Comparison of ENCODE assay signal across 1 cellular context in genomic region chr22:39174498-39175120, GRCh38.
TF ChIP-seq lines count a peak whose summit lies in the region.

No MANE protein-coding gene starts in this region.

TF ChIP-seq in HEK293, 187 proteins besides CTCF, POLR2A, EP300 and RAD21 (continued from another document):
- TF ChIP-seq, protein P1, sequence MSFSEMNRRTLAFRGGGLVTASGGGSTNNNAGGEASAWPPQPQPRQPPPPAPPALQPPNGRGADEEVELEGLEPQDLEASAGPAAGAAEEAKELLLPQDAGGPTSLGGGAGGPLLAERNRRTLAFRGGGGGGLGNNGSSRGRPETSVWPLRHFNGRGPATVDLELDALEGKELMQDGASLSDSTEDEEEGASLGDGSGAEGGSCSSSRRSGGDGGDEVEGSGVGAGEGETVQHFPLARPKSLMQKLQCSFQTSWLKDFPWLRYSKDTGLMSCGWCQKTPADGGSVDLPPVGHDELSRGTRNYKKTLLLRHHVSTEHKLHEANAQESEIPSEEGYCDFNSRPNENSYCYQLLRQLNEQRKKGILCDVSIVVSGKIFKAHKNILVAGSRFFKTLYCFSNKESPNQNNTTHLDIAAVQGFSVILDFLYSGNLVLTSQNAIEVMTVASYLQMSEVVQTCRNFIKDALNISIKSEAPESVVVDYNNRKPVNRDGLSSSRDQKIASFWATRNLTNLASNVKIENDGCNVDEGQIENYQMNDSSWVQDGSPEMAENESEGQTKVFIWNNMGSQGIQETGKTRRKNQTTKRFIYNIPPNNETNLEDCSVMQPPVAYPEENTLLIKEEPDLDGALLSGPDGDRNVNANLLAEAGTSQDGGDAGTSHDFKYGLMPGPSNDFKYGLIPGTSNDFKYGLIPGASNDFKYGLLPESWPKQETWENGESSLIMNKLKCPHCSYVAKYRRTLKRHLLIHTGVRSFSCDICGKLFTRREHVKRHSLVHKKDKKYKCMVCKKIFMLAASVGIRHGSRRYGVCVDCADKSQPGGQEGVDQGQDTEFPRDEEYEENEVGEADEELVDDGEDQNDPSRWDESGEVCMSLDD (tag by site-specific recombination; IDR thresholded peaks at IDR 0.05): peak; percentile 77; the same call in 1 of the 2 replicates
- TF ChIP-seq, protein P2, sequence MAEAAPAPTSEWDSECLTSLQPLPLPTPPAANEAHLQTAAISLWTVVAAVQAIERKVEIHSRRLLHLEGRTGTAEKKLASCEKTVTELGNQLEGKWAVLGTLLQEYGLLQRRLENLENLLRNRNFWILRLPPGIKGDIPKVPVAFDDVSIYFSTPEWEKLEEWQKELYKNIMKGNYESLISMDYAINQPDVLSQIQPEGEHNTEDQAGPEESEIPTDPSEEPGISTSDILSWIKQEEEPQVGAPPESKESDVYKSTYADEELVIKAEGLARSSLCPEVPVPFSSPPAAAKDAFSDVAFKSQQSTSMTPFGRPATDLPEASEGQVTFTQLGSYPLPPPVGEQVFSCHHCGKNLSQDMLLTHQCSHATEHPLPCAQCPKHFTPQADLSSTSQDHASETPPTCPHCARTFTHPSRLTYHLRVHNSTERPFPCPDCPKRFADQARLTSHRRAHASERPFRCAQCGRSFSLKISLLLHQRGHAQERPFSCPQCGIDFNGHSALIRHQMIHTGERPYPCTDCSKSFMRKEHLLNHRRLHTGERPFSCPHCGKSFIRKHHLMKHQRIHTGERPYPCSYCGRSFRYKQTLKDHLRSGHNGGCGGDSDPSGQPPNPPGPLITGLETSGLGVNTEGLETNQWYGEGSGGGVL (tag by site-specific recombination; IDR thresholded peaks at IDR 0.05): peak; percentile 85
- no peak for TF ChIP-seq ZNF223 (tag by site-specific recombination; IDR thresholded peaks at IDR 0.05)
- TF ChIP-seq ZXDB (tag by site-specific recombination; IDR thresholded peaks at IDR 0.05): 0 out of 2 replicates have a peak, but pooled peaks have one; percentile 50
- peak; percentile 91 for TF ChIP-seq ZBTB21 (tag by site-specific recombination; IDR thresholded peaks at IDR 0.05)
- TF ChIP-seq HOXA7 (CRISPR knock-in tag; IDR thresholded peaks at IDR 0.05; ENCODE audit: borderline replicate concordance): no peak
- 0 out of 2 replicates have a peak, but pooled peaks have one; percentile 34 for TF ChIP-seq ZBTB7A (tag by site-specific recombination; IDR thresholded peaks at IDR 0.05; ENCODE audit: low read depth)
- peak; percentile 78; the same call in 1 of the 2 replicates for TF ChIP-seq ZEB2 (tag by site-specific recombination; IDR thresholded peaks at IDR 0.05)
- peak; percentile 94 for TF ChIP-seq GLIS2 (tag by site-specific recombination; IDR thresholded peaks at IDR 0.05)
- peak; percentile 58; the same call in 1 of the 2 replicates for TF ChIP-seq BCL11A (tag by site-specific recombination; IDR thresholded peaks at IDR 0.05; ENCODE audit: low read depth)
- no peak for TF ChIP-seq ZNF157 (tag by site-specific recombination; IDR thresholded peaks at IDR 0.05)
- no peak for TF ChIP-seq ZBTB11 (tag by site-specific recombination; conservative IDR thresholded peaks at IDR 0.05; ENCODE audit: low read depth)
- TF ChIP-seq ZNF335 (tag by site-specific recombination; conservative IDR thresholded peaks at IDR 0.05): peak; percentile 63
- TF ChIP-seq, protein P3, sequence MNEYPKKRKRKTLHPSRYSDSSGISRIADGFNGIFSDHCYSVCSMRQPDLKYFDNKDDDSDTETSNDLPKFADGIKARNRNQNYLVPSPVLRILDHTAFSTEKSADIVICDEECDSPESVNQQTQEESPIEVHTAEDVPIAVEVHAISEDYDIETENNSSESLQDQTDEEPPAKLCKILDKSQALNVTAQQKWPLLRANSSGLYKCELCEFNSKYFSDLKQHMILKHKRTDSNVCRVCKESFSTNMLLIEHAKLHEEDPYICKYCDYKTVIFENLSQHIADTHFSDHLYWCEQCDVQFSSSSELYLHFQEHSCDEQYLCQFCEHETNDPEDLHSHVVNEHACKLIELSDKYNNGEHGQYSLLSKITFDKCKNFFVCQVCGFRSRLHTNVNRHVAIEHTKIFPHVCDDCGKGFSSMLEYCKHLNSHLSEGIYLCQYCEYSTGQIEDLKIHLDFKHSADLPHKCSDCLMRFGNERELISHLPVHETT (tag by site-specific recombination; IDR thresholded peaks at IDR 0.05): peak; percentile 14; the same call in 1 of the 2 replicates
- no peak for TF ChIP-seq ZNF747 (tag by site-specific recombination; IDR thresholded peaks at IDR 0.05)
- 0 out of 2 replicates have a peak, but pooled peaks have one; percentile 58 for TF ChIP-seq ZFP37 (tag by site-specific recombination; IDR thresholded peaks at IDR 0.05)
- no peak for TF ChIP-seq EGR2 (tag by site-specific recombination; IDR thresholded peaks at IDR 0.05; ENCODE audit: low read depth)
- TF ChIP-seq, protein P4, sequence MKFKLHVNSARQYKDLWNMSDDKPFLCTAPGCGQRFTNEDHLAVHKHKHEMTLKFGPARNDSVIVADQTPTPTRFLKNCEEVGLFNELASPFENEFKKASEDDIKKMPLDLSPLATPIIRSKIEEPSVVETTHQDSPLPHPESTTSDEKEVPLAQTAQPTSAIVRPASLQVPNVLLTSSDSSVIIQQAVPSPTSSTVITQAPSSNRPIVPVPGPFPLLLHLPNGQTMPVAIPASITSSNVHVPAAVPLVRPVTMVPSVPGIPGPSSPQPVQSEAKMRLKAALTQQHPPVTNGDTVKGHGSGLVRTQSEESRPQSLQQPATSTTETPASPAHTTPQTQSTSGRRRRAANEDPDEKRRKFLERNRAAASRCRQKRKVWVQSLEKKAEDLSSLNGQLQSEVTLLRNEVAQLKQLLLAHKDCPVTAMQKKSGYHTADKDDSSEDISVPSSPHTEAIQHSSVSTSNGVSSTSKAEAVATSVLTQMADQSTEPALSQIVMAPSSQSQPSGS (tag by site-specific recombination; IDR thresholded peaks at IDR 0.05; ENCODE audit: low read depth): peak; percentile 93
- TF ChIP-seq, protein P5, sequence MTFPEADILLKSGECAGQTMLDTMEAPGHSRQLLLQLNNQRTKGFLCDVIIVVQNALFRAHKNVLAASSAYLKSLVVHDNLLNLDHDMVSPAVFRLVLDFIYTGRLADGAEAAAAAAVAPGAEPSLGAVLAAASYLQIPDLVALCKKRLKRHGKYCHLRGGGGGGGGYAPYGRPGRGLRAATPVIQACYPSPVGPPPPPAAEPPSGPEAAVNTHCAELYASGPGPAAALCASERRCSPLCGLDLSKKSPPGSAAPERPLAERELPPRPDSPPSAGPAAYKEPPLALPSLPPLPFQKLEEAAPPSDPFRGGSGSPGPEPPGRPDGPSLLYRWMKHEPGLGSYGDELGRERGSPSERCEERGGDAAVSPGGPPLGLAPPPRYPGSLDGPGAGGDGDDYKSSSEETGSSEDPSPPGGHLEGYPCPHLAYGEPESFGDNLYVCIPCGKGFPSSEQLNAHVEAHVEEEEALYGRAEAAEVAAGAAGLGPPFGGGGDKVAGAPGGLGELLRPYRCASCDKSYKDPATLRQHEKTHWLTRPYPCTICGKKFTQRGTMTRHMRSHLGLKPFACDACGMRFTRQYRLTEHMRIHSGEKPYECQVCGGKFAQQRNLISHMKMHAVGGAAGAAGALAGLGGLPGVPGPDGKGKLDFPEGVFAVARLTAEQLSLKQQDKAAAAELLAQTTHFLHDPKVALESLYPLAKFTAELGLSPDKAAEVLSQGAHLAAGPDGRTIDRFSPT (tag by site-specific recombination; IDR thresholded peaks at IDR 0.05): peak; percentile 89
- peak; percentile 80 for TF ChIP-seq GLIS1 (tag by site-specific recombination; IDR thresholded peaks at IDR 0.05)
- TF ChIP-seq, protein P6, sequence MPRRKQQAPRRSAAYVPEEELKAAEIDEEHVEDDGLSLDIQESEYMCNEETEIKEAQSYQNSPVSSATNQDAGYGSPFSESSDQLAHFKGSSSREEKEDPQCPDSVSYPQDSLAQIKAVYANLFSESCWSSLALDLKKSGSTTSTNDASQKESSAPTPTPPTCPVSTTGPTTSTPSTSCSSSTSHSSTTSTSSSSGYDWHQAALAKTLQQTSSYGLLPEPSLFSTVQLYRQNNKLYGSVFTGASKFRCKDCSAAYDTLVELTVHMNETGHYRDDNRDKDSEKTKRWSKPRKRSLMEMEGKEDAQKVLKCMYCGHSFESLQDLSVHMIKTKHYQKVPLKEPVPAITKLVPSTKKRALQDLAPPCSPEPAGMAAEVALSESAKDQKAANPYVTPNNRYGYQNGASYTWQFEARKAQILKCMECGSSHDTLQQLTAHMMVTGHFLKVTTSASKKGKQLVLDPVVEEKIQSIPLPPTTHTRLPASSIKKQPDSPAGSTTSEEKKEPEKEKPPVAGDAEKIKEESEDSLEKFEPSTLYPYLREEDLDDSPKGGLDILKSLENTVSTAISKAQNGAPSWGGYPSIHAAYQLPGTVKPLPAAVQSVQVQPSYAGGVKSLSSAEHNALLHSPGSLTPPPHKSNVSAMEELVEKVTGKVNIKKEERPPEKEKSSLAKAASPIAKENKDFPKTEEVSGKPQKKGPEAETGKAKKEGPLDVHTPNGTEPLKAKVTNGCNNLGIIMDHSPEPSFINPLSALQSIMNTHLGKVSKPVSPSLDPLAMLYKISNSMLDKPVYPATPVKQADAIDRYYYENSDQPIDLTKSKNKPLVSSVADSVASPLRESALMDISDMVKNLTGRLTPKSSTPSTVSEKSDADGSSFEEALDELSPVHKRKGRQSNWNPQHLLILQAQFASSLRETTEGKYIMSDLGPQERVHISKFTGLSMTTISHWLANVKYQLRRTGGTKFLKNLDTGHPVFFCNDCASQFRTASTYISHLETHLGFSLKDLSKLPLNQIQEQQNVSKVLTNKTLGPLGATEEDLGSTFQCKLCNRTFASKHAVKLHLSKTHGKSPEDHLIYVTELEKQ (tag by site-specific recombination; IDR thresholded peaks at IDR 0.05; ENCODE audit: borderline replicate concordance): 0 out of 2 replicates have a peak, but pooled peaks have one; percentile 7
- TF ChIP-seq KLF1 (tag by site-specific recombination; IDR thresholded peaks at IDR 0.05): no peak
- TF ChIP-seq ZNF518A (tag by site-specific recombination; conservative IDR thresholded peaks at IDR 0.05; ENCODE audit: low read depth): no peak
- TF ChIP-seq KLF9 (tag by site-specific recombination; IDR thresholded peaks at IDR 0.05; ENCODE audit: low read depth): peak; percentile 31; the same call in 1 of the 2 replicates
- TF ChIP-seq ZNF561 (tag by site-specific recombination; IDR thresholded peaks at IDR 0.05; ENCODE audit: borderline replicate concordance): no peak
- 0 out of 2 replicates have a peak, but pooled peaks have one; percentile 31 for TF ChIP-seq ZNF391 (tag by site-specific recombination; IDR thresholded peaks at IDR 0.05; ENCODE audit: borderline replicate concordance, low read depth)
